ENCODE assay signal across 14 cellular contexts in genomic region chr5:91244380-91245073, GRCh38.
"Had no signal": no experiment of that assay in that cellular context is flagged by ENCODE, and none has a peak within 500 bp of the region (broad histone marks: within the 10 kb centered on the region; RNA-seq: fewer than 3 reads in every experiment).

No MANE protein-coding gene starts in this region.

- H3K27ac Mint-ChIP-seq: activated CD4-positive, alpha-beta memory T cell treated with anti-CD3 and anti-CD28 coated beads, Interleukin-2, amount 10 ng/mL, durations not matched to agents 7 days and 5 days; activated naive CD4-positive, alpha-beta T cell treated with anti-CD3 and anti-CD28 coated beads, Interleukin-2, amount 50 U/mL, for 24 hours; stimulated activated naive B cell treated with anti-CD40 and anti-IgM and Interleukin-4, amounts not matched to agents 10 μg/mL and 1 μg/mL and 100 μg/mL, for 72 hours had no signal

- H3K4me3 Mint-ChIP-seq: activated CD4-positive, alpha-beta memory T cell treated with anti-CD3 and anti-CD28 coated beads, Interleukin-2, amount 10 ng/mL, durations not matched to agents 7 days and 5 days; activated naive CD4-positive, alpha-beta T cell treated with anti-CD3 and anti-CD28 coated beads, Interleukin-2, amount 50 U/mL, for 24 hours; activated T-cell treated with anti-CD3 and anti-CD28 coated beads, Interleukin-2, amount 50 U/mL, for 4 hours; stimulated activated naive B cell treated with anti-CD40 and anti-IgM and Interleukin-4, amounts not matched to agents 10 μg/mL and 1 μg/mL and 100 μg/mL, for 72 hours had no signal

- H3K36me3 ChIP-seq: tibial nerve, vagina had no signal

- DNase-seq: activated CD4-positive, alpha-beta memory T cell treated with anti-CD3 and anti-CD28 coated beads, Interleukin-2, amount 10 ng/mL, durations not matched to agents 7 days and 5 days; activated CD4-positive, alpha-beta T cell treated with anti-CD3 and anti-CD28 coated beads for 4 hours; activated effector memory CD4-positive, alpha-beta T cell treated with anti-CD3 and anti-CD28 coated beads, Interleukin-2, amount 50 U/mL, for 16 hours; activated T-cell treated with anti-CD3 and anti-CD28 coated beads, Interleukin-2, amount 50 U/mL, for 4 hours; body of pancreas; effector CD8-positive, alpha-beta T cell; stimulated activated CD4-positive, alpha-beta T cell treated with anti-CD3 and anti-CD28 coated beads, Interleukin-15, amount 100 ng/mL, for 24 hours; stimulated activated CD4-positive, alpha-beta T cell treated with anti-CD3 and anti-CD28 coated beads, Interleukin-4, amount 100 ng/mL, for 1 hour; stimulated activated naive B cell treated with anti-CD40 and anti-IgM and Interleukin-4, amounts not matched to agents 10 μg/mL and 1 μg/mL and 100 μg/mL, for 72 hours; T-helper 2 cell had no signal

- H3K27ac ChIP-seq: body of pancreas, skin epidermis, tibial nerve, vagina had no signal

- H3K27me3 ChIP-seq: body of pancreas, tibial nerve, vagina had no signal

- ATAC-seq: activated T-cell treated with anti-CD3 and anti-CD28 coated beads, Interleukin-2, amount 50 U/mL, for 4 hours; body of pancreas; stimulated activated naive B cell treated with anti-CD40 and anti-IgM and Interleukin-4, amounts not matched to agents 10 μg/mL and 1 μg/mL and 100 μg/mL, for 72 hours had no signal

- H3K4me3 ChIP-seq: body of pancreas, skin epidermis, tibial nerve, vagina had no signal

- H3K27me3 Mint-ChIP-seq: activated CD4-positive, alpha-beta memory T cell treated with anti-CD3 and anti-CD28 coated beads, Interleukin-2, amount 10 ng/mL, durations not matched to agents 7 days and 5 days; activated naive CD4-positive, alpha-beta T cell treated with anti-CD3 and anti-CD28 coated beads, Interleukin-2, amount 50 U/mL, for 24 hours had no signal

- H3K4me1 ChIP-seq: body of pancreas, tibial nerve, vagina had no signal

- H3K9me3 ChIP-seq: body of pancreas, vagina had no signal

- H3K4me1 Mint-ChIP-seq: activated naive CD4-positive, alpha-beta T cell treated with anti-CD3 and anti-CD28 coated beads, Interleukin-2, amount 50 U/mL, for 24 hours; stimulated activated naive B cell treated with anti-CD40 and anti-IgM and Interleukin-4, amounts not matched to agents 10 μg/mL and 1 μg/mL and 100 μg/mL, for 72 hours had no signal
